1 cellular context compared by ENCODE assay signal in the genomic region with DNA sequence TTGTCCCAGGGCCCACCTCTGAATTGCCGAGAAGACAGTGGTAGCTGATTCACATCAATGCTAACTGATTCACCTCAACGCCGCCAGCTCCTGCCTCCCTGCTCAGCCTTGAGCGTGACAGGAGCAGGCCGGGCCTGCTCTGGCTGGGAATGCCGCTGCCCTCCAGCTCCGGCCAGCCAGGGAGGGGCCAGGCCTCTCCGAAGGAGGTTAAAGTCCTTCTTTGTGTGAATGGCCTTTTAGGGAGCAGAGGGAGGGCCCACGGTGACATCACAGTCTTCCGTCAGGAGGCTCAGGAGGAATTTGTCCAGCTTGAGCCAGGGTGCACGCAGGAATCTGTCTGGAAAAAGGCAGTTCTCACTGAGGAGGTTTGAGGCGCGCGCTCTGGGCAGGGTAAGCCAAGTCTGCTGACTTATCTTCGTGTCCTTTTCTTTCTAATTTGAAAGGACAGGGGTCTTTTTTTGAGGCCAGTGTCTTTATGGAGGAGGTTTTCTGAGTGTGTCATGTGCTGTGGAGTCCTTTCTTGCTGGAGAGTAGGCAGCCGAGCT.
TF ChIP-seq lines count a peak whose summit lies in the region.

No MANE protein-coding gene starts in this region.

TF ChIP-seq in HepG2, 621 proteins besides CTCF, POLR2A, EP300 and RAD21 (continued from another document):
- TF ChIP-seq SCMH1 (CRISPR knock-in tag; IDR thresholded peaks at IDR 0.05; ENCODE audit: borderline replicate concordance) (no peak), RBM22 (optimal IDR thresholded peaks at IDR 0.05; ENCODE audit: low read length) (no peak)
- TF ChIP-seq, protein P1, sequence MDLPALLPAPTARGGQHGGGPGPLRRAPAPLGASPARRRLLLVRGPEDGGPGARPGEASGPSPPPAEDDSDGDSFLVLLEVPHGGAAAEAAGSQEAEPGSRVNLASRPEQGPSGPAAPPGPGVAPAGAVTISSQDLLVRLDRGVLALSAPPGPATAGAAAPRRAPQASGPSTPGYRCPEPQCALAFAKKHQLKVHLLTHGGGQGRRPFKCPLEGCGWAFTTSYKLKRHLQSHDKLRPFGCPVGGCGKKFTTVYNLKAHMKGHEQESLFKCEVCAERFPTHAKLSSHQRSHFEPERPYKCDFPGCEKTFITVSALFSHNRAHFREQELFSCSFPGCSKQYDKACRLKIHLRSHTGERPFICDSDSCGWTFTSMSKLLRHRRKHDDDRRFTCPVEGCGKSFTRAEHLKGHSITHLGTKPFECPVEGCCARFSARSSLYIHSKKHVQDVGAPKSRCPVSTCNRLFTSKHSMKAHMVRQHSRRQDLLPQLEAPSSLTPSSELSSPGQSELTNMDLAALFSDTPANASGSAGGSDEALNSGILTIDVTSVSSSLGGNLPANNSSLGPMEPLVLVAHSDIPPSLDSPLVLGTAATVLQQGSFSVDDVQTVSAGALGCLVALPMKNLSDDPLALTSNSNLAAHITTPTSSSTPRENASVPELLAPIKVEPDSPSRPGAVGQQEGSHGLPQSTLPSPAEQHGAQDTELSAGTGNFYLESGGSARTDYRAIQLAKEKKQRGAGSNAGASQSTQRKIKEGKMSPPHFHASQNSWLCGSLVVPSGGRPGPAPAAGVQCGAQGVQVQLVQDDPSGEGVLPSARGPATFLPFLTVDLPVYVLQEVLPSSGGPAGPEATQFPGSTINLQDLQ (CRISPR knock-in tag; IDR thresholded peaks at IDR 0.05): no peak
TF ChIP-seq in HepG2: peak in this region for 170.
